In the genomic region with DNA sequence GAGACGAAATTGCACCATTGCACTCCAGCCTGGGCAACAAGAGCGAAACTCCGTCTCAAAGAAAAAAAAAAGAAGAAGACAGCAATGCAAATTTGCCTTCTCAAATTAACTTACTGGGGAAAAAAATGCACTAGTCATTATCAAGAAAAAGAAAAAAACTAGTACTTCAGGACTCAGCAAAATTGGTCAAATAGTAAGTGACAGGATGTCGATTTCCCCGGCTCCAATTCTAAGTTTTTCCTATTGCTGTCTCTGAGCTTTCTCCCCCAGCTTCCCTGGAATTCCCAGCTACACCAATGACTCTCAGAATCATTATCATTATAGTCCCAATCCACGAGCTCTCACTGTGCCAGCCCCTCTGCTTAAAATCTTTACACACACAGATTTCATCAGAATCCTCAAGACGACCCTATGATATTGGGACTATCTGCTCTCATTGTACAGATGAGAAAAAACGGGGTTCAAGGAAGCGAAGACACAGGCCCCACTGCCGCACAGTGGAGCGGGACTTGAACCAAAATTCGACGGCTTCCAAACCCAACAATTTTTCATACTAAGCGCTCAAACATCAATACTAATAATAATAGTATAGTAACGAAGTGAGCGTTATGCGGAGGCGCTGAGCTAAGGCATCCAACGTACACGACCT, we compare ENCODE assay signal across 8 cellular contexts. TPM values are rescaled to one million over a fixed set of nuclear protein-coding genes. Genes with fewer than 3 reads are reported as not detected.
DNase-seq lines count a peak whose midpoint lies in the region; ATAC-seq, FAIRE-seq and TF ChIP-seq lines count a peak whose summit lies in the region.

No MANE protein-coding gene starts in this region.

- intact Hi-C loops in body of pancreas (cut with DNase I) = no loop called here

- peak overlapping the region; percentile 90 for H3K4me2 ChIP-seq in A549

- TF ChIP-seq CTCF in A549 (IDR thresholded peaks at IDR 0.05) = no peak
- TF ChIP-seq CTCF in HEK293 (tag by site-specific recombination; IDR thresholded peaks at IDR 0.05) = no peak
- TF ChIP-seq CTCF in body of pancreas (IDR thresholded peaks at IDR 0.05) = no peak

- H3K9me3 ChIP-seq in A549 (no peaks in the 10 kb centered on the region), HEK293 (ENCODE audit: control insufficient read depth, insufficient read depth, low read depth, low read length) (no peaks in the 10 kb centered on the region), body of pancreas (no peaks in the 10 kb centered on the region), mesodermal cell (ENCODE audit: control insufficient read depth, low read length) (no peaks in the 10 kb centered on the region)

- H3K36me3 ChIP-seq in HEK293 (ENCODE audit: control insufficient read depth in 2 of 2, insufficient read depth in 1 of 2, low read length in 2 of 2) (peaks cover 21 to 38% of the 10 kb centered on the region in 2 experiments), body of pancreas (replicated peaks in 1 of 2; ENCODE audit: insufficient read depth in 1 of 2, low read depth in 2 of 2) (no peaks in the 10 kb centered on the region), mesodermal cell (ENCODE audit: control insufficient read depth, insufficient read depth, low read length) (peaks cover 8% of the 10 kb centered on the region)

- peak overlapping the region; percentile 83 to 84 for H3K27ac ChIP-seq in A549
- H3K27ac ChIP-seq in HEK293 (ENCODE audit: extremely low read depth, low read depth, low read length) = peak overlapping the region; percentile 73
- peak overlapping the region in 3 of 4 donors; percentile 58 to 68 (median 61) for H3K27ac ChIP-seq in body of pancreas
- no peak overlapping the region for H3K27ac ChIP-seq in mesodermal cell (ENCODE audit: low read depth, low read length, severe bottlenecking)

- H3K4me3 ChIP-seq in A549 (peak overlapping the region; percentile 80), HEK293 (ENCODE audit: low read depth, low read length) (peak overlapping the region; percentile 71), body of pancreas (peak overlapping the region; percentile 57 to 68), mesodermal cell (ENCODE audit: extremely low read depth, insufficient read depth, low read length, poor library complexity, severe bottlenecking) (peak overlapping the region; percentile 81)

- DNase-seq in A549 (ENCODE audit: low read depth in 1 of 2, low spot score in 1 of 2) (no peak), body of pancreas (no peak), DMS114 treated with DMSO at 0.1 percent for 48 hours (lab: John Stamatoyannopoulos, UW; ENCODE audit: unreplicated experiment) (no peak), AG08396 (ENCODE audit: low spot score) (no peak)
- no peak for DNase-seq in NK-92 treated with Interleukin-12 subunit alpha and Interleukin-12 subunit beta, amount 100 ng/mL, for 24 hours (lab: John Stamatoyannopoulos, UW)

- H3K27me3 ChIP-seq in body of pancreas = no peaks in the 10 kb centered on the region

- H3K4me1 ChIP-seq in A549 = peaks cover 8% of the 10 kb centered on the region
- H3K4me1 ChIP-seq in HEK293 (ENCODE audit: control insufficient read depth, insufficient read depth, low read length) = peaks cover 8% of the 10 kb centered on the region
- peaks cover 18% of the 10 kb centered on the region for H3K4me1 ChIP-seq in body of pancreas
- H3K4me1 ChIP-seq in mesodermal cell (ENCODE audit: control insufficient read depth, insufficient read depth, low read length, poor library complexity, severe bottlenecking) = no peaks in the 10 kb centered on the region

- POLR2A ChIA-PET in A549 (lab: Yijun Ruan, JAX) (interaction anchor here (0.5 to 1.8 kb wide), 18 partner anchors 9 to 514 kb away, joined by 3 to 19 read pairs (median 5); a partner anchor contains a TSS), HEK293 (lab: Yijun Ruan, JAX) (interaction anchor here (0.8 to 3.3 kb wide), 44 partner anchors 9 to 912 kb away, joined by 3 to 45 read pairs (median 5); a partner anchor contains a TSS)

- no peak for TF ChIP-seq EP300 in A549 (IDR thresholded peaks at IDR 0.05)

- 18% methylated on average over 20 of the region's 20 CpGs for WGBS in A549 (ENCODE audit: missing lambda C conversion rate)
- 8 to 19% methylated on average over 14 to 20 of the region's 20 CpGs for WGBS in body of pancreas, 2 donors
- 5 to 16% methylated on average over 5 to 8 of the region's 20 CpGs for WGBS in mesodermal cell (ENCODE audit: insufficient coverage in 2 of 2), 2 experiments

- FAIRE-seq in A549 (lab: Jason Lieb, UNC) = no peak

- TF ChIP-seq RAD21 in A549 (conservative IDR thresholded peaks at IDR 0.05 in 1 of 2, IDR thresholded peaks at IDR 0.05 in 1 of 2) = no peak

- ATAC-seq in A549 (no peak), body of pancreas (no peak), GM19452 (IDR thresholded peaks at IDR 0.05; ENCODE audit: unreplicated experiment) (no peak)

- TF ChIP-seq POLR2A in A549 (IDR thresholded peaks at IDR 0.05; ENCODE audit: low read length) (no peak), body of pancreas (IDR thresholded peaks at IDR 0.05) (no peak)

- CTCF ChIA-PET in A549 (lab: Yijun Ruan, JAX) (interaction anchor here (0.6 to 3.8 kb wide), 12 partner anchors 9 to 287 kb away, joined by 3 to 24 read pairs (median 3); no protein-coding TSS in a partner anchor), HEK293 (lab: Yijun Ruan, JAX) (interaction anchor here (0.6 to 3.2 kb wide), 8 partner anchors 16 to 172 kb away, joined by 3 to 21 read pairs (median 4); no protein-coding TSS in a partner anchor)

TF ChIP-seq in A549, 52 proteins besides CTCF, POLR2A, EP300 and RAD21:
- TF ChIP-seq KDM1A (IDR thresholded peaks at IDR 0.05; ENCODE audit: low read depth) (no peak; the same call in 1 of the 2 replicates), BHLHE40 (IDR thresholded peaks at IDR 0.05; ENCODE audit: low read depth, low read length) (0 out of 2 replicates have a peak, but pooled peaks have one; percentile 26)

TF ChIP-seq in HEK293, 187 proteins besides CTCF, POLR2A, EP300 and RAD21 (continues in another document):
- TF ChIP-seq KLF9 (tag by site-specific recombination; IDR thresholded peaks at IDR 0.05; ENCODE audit: low read depth) (no peak), ZNF335 (tag by site-specific recombination; conservative IDR thresholded peaks at IDR 0.05) (peak; percentile 58; the same call in 1 of the 2 replicates), ZNF423 (tag by site-specific recombination; IDR thresholded peaks at IDR 0.05) (no peak; the same call in 1 of the 2 replicates), PRDM1 (tag by site-specific recombination; IDR thresholded peaks at IDR 0.05) (peak; percentile 86)
- TF ChIP-seq, protein P1, sequence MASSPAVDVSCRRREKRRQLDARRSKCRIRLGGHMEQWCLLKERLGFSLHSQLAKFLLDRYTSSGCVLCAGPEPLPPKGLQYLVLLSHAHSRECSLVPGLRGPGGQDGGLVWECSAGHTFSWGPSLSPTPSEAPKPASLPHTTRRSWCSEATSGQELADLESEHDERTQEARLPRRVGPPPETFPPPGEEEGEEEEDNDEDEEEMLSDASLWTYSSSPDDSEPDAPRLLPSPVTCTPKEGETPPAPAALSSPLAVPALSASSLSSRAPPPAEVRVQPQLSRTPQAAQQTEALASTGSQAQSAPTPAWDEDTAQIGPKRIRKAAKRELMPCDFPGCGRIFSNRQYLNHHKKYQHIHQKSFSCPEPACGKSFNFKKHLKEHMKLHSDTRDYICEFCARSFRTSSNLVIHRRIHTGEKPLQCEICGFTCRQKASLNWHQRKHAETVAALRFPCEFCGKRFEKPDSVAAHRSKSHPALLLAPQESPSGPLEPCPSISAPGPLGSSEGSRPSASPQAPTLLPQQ (tag by site-specific recombination; IDR thresholded peaks at IDR 0.05) = no peak
- TF ChIP-seq, protein P2, sequence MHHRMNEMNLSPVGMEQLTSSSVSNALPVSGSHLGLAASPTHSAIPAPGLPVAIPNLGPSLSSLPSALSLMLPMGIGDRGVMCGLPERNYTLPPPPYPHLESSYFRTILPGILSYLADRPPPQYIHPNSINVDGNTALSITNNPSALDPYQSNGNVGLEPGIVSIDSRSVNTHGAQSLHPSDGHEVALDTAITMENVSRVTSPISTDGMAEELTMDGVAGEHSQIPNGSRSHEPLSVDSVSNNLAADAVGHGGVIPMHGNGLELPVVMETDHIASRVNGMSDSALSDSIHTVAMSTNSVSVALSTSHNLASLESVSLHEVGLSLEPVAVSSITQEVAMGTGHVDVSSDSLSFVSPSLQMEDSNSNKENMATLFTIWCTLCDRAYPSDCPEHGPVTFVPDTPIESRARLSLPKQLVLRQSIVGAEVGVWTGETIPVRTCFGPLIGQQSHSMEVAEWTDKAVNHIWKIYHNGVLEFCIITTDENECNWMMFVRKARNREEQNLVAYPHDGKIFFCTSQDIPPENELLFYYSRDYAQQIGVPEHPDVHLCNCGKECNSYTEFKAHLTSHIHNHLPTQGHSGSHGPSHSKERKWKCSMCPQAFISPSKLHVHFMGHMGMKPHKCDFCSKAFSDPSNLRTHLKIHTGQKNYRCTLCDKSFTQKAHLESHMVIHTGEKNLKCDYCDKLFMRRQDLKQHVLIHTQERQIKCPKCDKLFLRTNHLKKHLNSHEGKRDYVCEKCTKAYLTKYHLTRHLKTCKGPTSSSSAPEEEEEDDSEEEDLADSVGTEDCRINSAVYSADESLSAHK (tag by site-specific recombination; IDR thresholded peaks at IDR 0.05) = no peak

RNA-seq across cellular contexts. Expression of a gene that starts 0.6 kb away (rescaled TPM):
- polyA plus RNA-seq in A549 (2011; rRNA removed) (32.8 and 39.8 TPM in 2 replicates), A549 (2017; fragmentation: RNase III; extraction: RNeasy Plus Mini Kit Qiagen cat#74134 plus additional on column Dnase treatment) (22.1 to 25.7 TPM (median 25.2 TPM) in 3 replicates)
- polyA plus RNA-seq in A549 (2012; cell fraction: cytosol; rRNA removed) = 46.5 and 51.8 TPM in 2 replicates
- polyA plus RNA-seq in A549 (2012; cell fraction: nucleus; rRNA removed) = 39.7 and 43.7 TPM in 2 replicates
- 57.7 and 65.9 TPM in 2 replicates for polyA minus RNA-seq in A549 (2011; rRNA and poly(A)+ RNA removed)
- total RNA-seq in body of pancreas = 10 to 100 TPM in 1 of 2 donors, 1 to 10 TPM in 1; 3.9 to 19.8 TPM
- polyA plus RNA-seq in mesodermal cell (2013, experiment 1 of 2) = 11.8 TPM
- 10.3 TPM for polyA plus RNA-seq in mesodermal cell (2013, experiment 2 of 2)

RNA-seq across cellular contexts. Expression of a gene that starts 0.9 kb away (rescaled TPM):
- polyA plus RNA-seq in A549 (2011; rRNA removed) (290 and 350 TPM in 2 replicates), A549 (2017; fragmentation: RNase III; extraction: RNeasy Plus Mini Kit Qiagen cat#74134 plus additional on column Dnase treatment) (215 to 283 TPM (median 265 TPM) in 3 replicates)
- polyA plus RNA-seq in A549 (2012; cell fraction: cytosol; rRNA removed) = 322 and 419 TPM in 2 replicates
- polyA plus RNA-seq in A549 (2012; cell fraction: nucleus; rRNA removed) = 632 and 811 TPM in 2 replicates
- polyA minus RNA-seq in A549 (2011; rRNA and poly(A)+ RNA removed) = 244 and 264 TPM in 2 replicates
- total RNA-seq in body of pancreas = 100 to 1,000 TPM; 155 to 162 TPM
- 445 TPM for polyA plus RNA-seq in mesodermal cell (2013, experiment 1 of 2)
- 367 TPM for polyA plus RNA-seq in mesodermal cell (2013, experiment 2 of 2)

RNA-seq across cellular contexts. Expression of a gene that starts 42.4 kb away (rescaled TPM):
- 0.18 and 0.19 TPM in 2 replicates for polyA plus RNA-seq in A549 (2011; rRNA removed)
- 0.34 and 0.51 TPM in 2 replicates for polyA plus RNA-seq in A549 (2012; cell fraction: cytosol; rRNA removed)
- 1.1 TPM in 2 replicates for polyA plus RNA-seq in A549 (2012; cell fraction: nucleus; rRNA removed)
- polyA plus RNA-seq in A549 (2017; fragmentation: RNase III; extraction: RNeasy Plus Mini Kit Qiagen cat#74134 plus additional on column Dnase treatment) = 0.20 to 0.25 TPM (median 0.24 TPM) in 3 replicates
- 0.19 and 0.37 TPM in 2 replicates for polyA minus RNA-seq in A549 (2011; rRNA and poly(A)+ RNA removed)
- not detected for total RNA-seq in body of pancreas
- polyA plus RNA-seq in mesodermal cell (2013, experiment 1 of 2) = 0.18 TPM
- polyA plus RNA-seq in mesodermal cell (2013, experiment 2 of 2) = not detected
